Comparison of ENCODE assay signal across 1 cellular context in genomic region chr17:11736613-11737289, GRCh38.
A peak's percentile ranks its signal among the peaks of the same experiment; 100 is the strongest.
TF ChIP-seq lines count a peak whose summit lies in the region.

No MANE protein-coding gene starts in this region.

TF ChIP-seq in K562, 482 proteins besides CTCF, POLR2A, EP300 and RAD21 (continued from another document):
- TF ChIP-seq DPF2 (IDR thresholded peaks at IDR 0.05) (no peak), VEZF1 (CRISPR knock-in tag; IDR thresholded peaks at IDR 0.05) (no peak), ZNF316 (IDR thresholded peaks at IDR 0.05) (peak; percentile 93), ID3 (CRISPR knock-in tag; IDR thresholded peaks at IDR 0.05) (no peak), ID3 (tag; IDR thresholded peaks at IDR 0.05) (no peak), ZNF561 (CRISPR knock-in tag; conservative IDR thresholded peaks at IDR 0.05) (no peak), ZNF143 (CRISPR knock-in tag; IDR thresholded peaks at IDR 0.05) (no peak), L3MBTL2 (IDR thresholded peaks at IDR 0.05) (peak; percentile 48; the same call in 1 of the 2 replicates), MAFK (IDR thresholded peaks at IDR 0.05; ENCODE audit: low read length) (peak; percentile 72), RUNX1 (IDR thresholded peaks at IDR 0.05; ENCODE audit: low read depth) (no peak), ETS2 (tag; IDR thresholded peaks at IDR 0.05; ENCODE audit: borderline replicate concordance, poor library complexity, severe bottlenecking) (no peak), ZKSCAN3 (CRISPR knock-in tag; IDR thresholded peaks at IDR 0.05) (no peak), SPI1 (IDR thresholded peaks at IDR 0.05; ENCODE audit: borderline replicate concordance, low read depth, low read length) (no peak), TCFL5 (CRISPR knock-in tag; conservative IDR thresholded peaks at IDR 0.05) (no peak), NFE2 (IDR thresholded peaks at IDR 0.05; ENCODE audit: low read depth) (peak; percentile 69), KDM2B (CRISPR knock-in tag; IDR thresholded peaks at IDR 0.05) (no peak), NR4A1 (CRISPR knock-in tag; IDR thresholded peaks at IDR 0.05) (no peak), NR4A1 (tag; IDR thresholded peaks at IDR 0.05) (no peak), USF2 (CRISPR knock-in tag; IDR thresholded peaks at IDR 0.05) (no peak), MAFG (tag; conservative IDR thresholded peaks at IDR 0.05) (peak; percentile 82), GTF2B (IDR thresholded peaks at IDR 0.05; ENCODE audit: extremely low read depth, insufficient read length) (no peak), IRF9 (tag; IDR thresholded peaks at IDR 0.05) (no peak), ZNF24 (IDR thresholded peaks at IDR 0.05) (no peak), ETV1 (tag; conservative IDR thresholded peaks at IDR 0.05; ENCODE audit: low read depth) (no peak), NRF1 (conservative IDR thresholded peaks at IDR 0.05 in 1 of 2, IDR thresholded peaks at IDR 0.05 in 1 of 2) (no peak), C11orf30 (IDR thresholded peaks at IDR 0.05; ENCODE audit: low read depth) (peak; percentile 91), MAFF (IDR thresholded peaks at IDR 0.05; ENCODE audit: low read length) (peak; percentile 75)
TF ChIP-seq in K562: peak in this region for 7.
